Comparison of ENCODE assay signal across 18 cellular contexts in genomic region chr21:28066051-28066450, GRCh38.
DNase-seq lines count a peak whose midpoint lies in the region; ATAC-seq and TF ChIP-seq lines count a peak whose summit lies in the region.
"Had no signal": no experiment of that assay in that cellular context is flagged by ENCODE, and none has a peak within 500 bp of the region (broad histone marks: within the 10 kb centered on the region; RNA-seq: fewer than 3 reads in every experiment).

No MANE protein-coding gene starts in this region.

- DNase-seq in ELR (ENCODE audit: low read depth) (peak; percentile 6), M059J (ENCODE audit: low read depth) (peak; percentile 18), naive B cell (peak; percentile 9), COR-L47 (lab: John Stamatoyannopoulos, UW) (no peak), T-cell (no peak)
- DNase-seq in activated CD8-positive, alpha-beta memory T cell treated with anti-CD3 and anti-CD28 coated beads, Interleukin-2, amount 10 ng/mL, durations not matched to agents 7 days and 5 days: no peak
- DNase-seq: amniotic stem cell; C1 segment of cervical spinal cord; cerebellar nuclear complex; DMS79; mesenchymal stem cell; NCI-H2171 treated with DMSO at 0.1 percent for 48 hours; sigmoid colon; stimulated activated CD4-positive, alpha-beta T cell treated with anti-CD3 and anti-CD28 coated beads, Interleukin-4, amount 100 ng/mL, for 1 hour; tibial artery had no signal

- TF ChIP-seq CTCF in SU-DHL-6 (IDR thresholded peaks at IDR 0.05; ENCODE audit: insufficient read depth, low read length, poor library complexity, severe bottlenecking): no peak

- no peaks in the 10 kb centered on the region for H3K27me3 ChIP-seq in SU-DHL-6 (ENCODE audit: low read length)
- H3K27me3 ChIP-seq: sigmoid colon, tibial artery had no signal

- CTCF ChIA-PET in activated CD8-positive, alpha-beta memory T cell treated with anti-CD3 and anti-CD28 coated beads, Interleukin-2, amount 10 ng/mL, durations not matched to agents 7 days and 5 days (lab: Charles Lee): no interaction called here
- CTCF ChIA-PET in T-cell (lab: Charles Lee): interaction anchor here in 1 of 2 donors (0.6 kb wide), 1 partner anchor 1418 kb away, joined by 3 read pairs; no protein-coding TSS in a partner anchor

- H3K9me2 ChIP-seq in SU-DHL-6 (replicated peaks; ENCODE audit: insufficient read depth, low read length): no peaks in the 10 kb centered on the region

- peak overlapping the region; percentile 31 for H3K4me2 ChIP-seq in SU-DHL-6 (ENCODE audit: low read depth, low read length, poor library complexity, severe bottlenecking)

- H3K9me3 ChIP-seq in SU-DHL-6 (ENCODE audit: insufficient read depth, low read length): no peaks in the 10 kb centered on the region
- H3K9me3 ChIP-seq: sigmoid colon, tibial artery had no signal

- ATAC-seq in naive B cell (ENCODE audit: low read depth in 2 of 2) (peak; percentile 28 to 67), HG02678 (IDR thresholded peaks at IDR 0.05; ENCODE audit: unreplicated experiment) (no peak), T-cell (replicated peaks in 1 of 4) (no peak)
- ATAC-seq in activated CD8-positive, alpha-beta memory T cell treated with anti-CD3 and anti-CD28 coated beads, Interleukin-2, amount 10 ng/mL, durations not matched to agents 7 days and 5 days: no peak

- H3K79me2 ChIP-seq in SU-DHL-6 (ENCODE audit: insufficient read depth, low read length): no peaks in the 10 kb centered on the region

- H3F3A ChIP-seq in SU-DHL-6 (ENCODE audit: insufficient read depth): no peaks in the 10 kb centered on the region

- H3K27me3 Mint-ChIP-seq in naive B cell (no peaks in the 10 kb centered on the region), T-cell (no peaks in the 10 kb centered on the region)
- H3K27me3 Mint-ChIP-seq in activated CD8-positive, alpha-beta memory T cell treated with anti-CD3 and anti-CD28 coated beads, Interleukin-2, amount 10 ng/mL, durations not matched to agents 7 days and 5 days: no peaks in the 10 kb centered on the region

- POLR2A ChIA-PET in T-cell (lab: Charles Lee): no interaction called here

- H3K9me3 Mint-ChIP-seq in naive B cell: no peaks in the 10 kb centered on the region
- H3K9me3 Mint-ChIP-seq in activated CD8-positive, alpha-beta memory T cell treated with anti-CD3 and anti-CD28 coated beads, Interleukin-2, amount 10 ng/mL, durations not matched to agents 7 days and 5 days (ENCODE audit: low read depth): no peaks in the 10 kb centered on the region
- H3K9me3 Mint-ChIP-seq in T-cell: no peaks in the 10 kb centered on the region
- H3K9me3 Mint-ChIP-seq: activated T-helper 2 cell treated with anti-CD3 and anti-CD28 coated beads, Interferon-gamma antibody, Interleukin-2, Interleukin-4, amounts not matched to agents 10 μg/mL and 5 μg/mL and 100 μg/mL, durations not matched to agents 14 hours and 24 hours and 36 hours had no signal

- H4K20me1 ChIP-seq in SU-DHL-6 (ENCODE audit: low read depth, low read length): no peaks in the 10 kb centered on the region

- no peaks in the 10 kb centered on the region for H3K36me3 Mint-ChIP-seq in naive B cell
- no peaks in the 10 kb centered on the region for H3K36me3 Mint-ChIP-seq in activated CD8-positive, alpha-beta memory T cell treated with anti-CD3 and anti-CD28 coated beads, Interleukin-2, amount 10 ng/mL, durations not matched to agents 7 days and 5 days
- H3K36me3 Mint-ChIP-seq in T-cell: no peaks in the 10 kb centered on the region

- no peaks in the 10 kb centered on the region for H3K36me3 ChIP-seq in SU-DHL-6 (ENCODE audit: low read length)
- H3K36me3 ChIP-seq: sigmoid colon, tibial artery had no signal

- H3K27ac ChIP-seq in SU-DHL-6 (ENCODE audit: low read depth, low read length): no peak overlapping the region
- H3K27ac ChIP-seq: sigmoid colon, tibial artery had no signal

- no peak overlapping the region for H3K4me3 ChIP-seq in SU-DHL-6 (ENCODE audit: insufficient read depth, low read length, poor library complexity, severe bottlenecking)
- H3K4me3 ChIP-seq: sigmoid colon, tibial artery had no signal

- peaks cover 9 to 32% (median 28%) of the 10 kb centered on the region in 3 donors for H3K4me1 Mint-ChIP-seq in naive B cell
- peaks cover 3% of the 10 kb centered on the region for H3K4me1 Mint-ChIP-seq in activated CD8-positive, alpha-beta memory T cell treated with anti-CD3 and anti-CD28 coated beads, Interleukin-2, amount 10 ng/mL, durations not matched to agents 7 days and 5 days
- peaks cover 0 to 2% (median 0%) of the 10 kb centered on the region in 3 donors for H3K4me1 Mint-ChIP-seq in T-cell

- no peak overlapping the region for H2AFZ ChIP-seq in SU-DHL-6 (ENCODE audit: low read depth, low read length, severe bottlenecking)

- peak overlapping the region in 5 of 6 donors; percentile 11 to 78 (median 52) for H3K27ac Mint-ChIP-seq in naive B cell
- no peak overlapping the region for H3K27ac Mint-ChIP-seq in activated CD8-positive, alpha-beta memory T cell treated with anti-CD3 and anti-CD28 coated beads, Interleukin-2, amount 10 ng/mL, durations not matched to agents 7 days and 5 days
- no peak overlapping the region for H3K27ac Mint-ChIP-seq in T-cell
- H3K27ac Mint-ChIP-seq: activated T-helper 2 cell treated with anti-CD3 and anti-CD28 coated beads, Interferon-gamma antibody, Interleukin-2, Interleukin-4, amounts not matched to agents 10 μg/mL and 5 μg/mL and 100 μg/mL, durations not matched to agents 14 hours and 24 hours and 36 hours had no signal

- H3K4me3 Mint-ChIP-seq in naive B cell (peak overlapping the region in 7 of 8 donors; percentile 13 to 77 (median 52)), T-cell (no peak overlapping the region)
- no peak overlapping the region for H3K4me3 Mint-ChIP-seq in activated CD8-positive, alpha-beta memory T cell treated with anti-CD3 and anti-CD28 coated beads, Interleukin-2, amount 10 ng/mL, durations not matched to agents 7 days and 5 days

- H3K9ac ChIP-seq in SU-DHL-6 (ENCODE audit: low read length): no peak overlapping the region

Comparison
In these comparisons a context has a peak if more than half of its experiments do, and no peak if none do; other contexts are left out.
1. DNase-seq: peak in ELR (single experiment), M059J (single experiment) and naive B cell (single experiment); none in activated CD8-positive, alpha-beta memory T cell treated with anti-CD3 and anti-CD28 coated beads, Interleukin-2, amount 10 ng/mL, durations not matched to agents 7 days and 5 days (single experiment), COR-L47 (single experiment) and T-cell (0 of 34).
2. ATAC-seq: peak in naive B cell (2 of 2); none in activated CD8-positive, alpha-beta memory T cell treated with anti-CD3 and anti-CD28 coated beads, Interleukin-2, amount 10 ng/mL, durations not matched to agents 7 days and 5 days (single experiment), HG02678 (single experiment) and T-cell (0 of 4).
3. H3K27ac Mint-ChIP-seq: peak in naive B cell (5 of 6); none in activated CD8-positive, alpha-beta memory T cell treated with anti-CD3 and anti-CD28 coated beads, Interleukin-2, amount 10 ng/mL, durations not matched to agents 7 days and 5 days (single experiment) and T-cell (0 of 2).
4. H3K4me3 Mint-ChIP-seq: peak in naive B cell (7 of 8); none in activated CD8-positive, alpha-beta memory T cell treated with anti-CD3 and anti-CD28 coated beads, Interleukin-2, amount 10 ng/mL, durations not matched to agents 7 days and 5 days (single experiment) and T-cell (0 of 3).